14 cellular contexts compared by ENCODE assay signal in the genomic region with DNA sequence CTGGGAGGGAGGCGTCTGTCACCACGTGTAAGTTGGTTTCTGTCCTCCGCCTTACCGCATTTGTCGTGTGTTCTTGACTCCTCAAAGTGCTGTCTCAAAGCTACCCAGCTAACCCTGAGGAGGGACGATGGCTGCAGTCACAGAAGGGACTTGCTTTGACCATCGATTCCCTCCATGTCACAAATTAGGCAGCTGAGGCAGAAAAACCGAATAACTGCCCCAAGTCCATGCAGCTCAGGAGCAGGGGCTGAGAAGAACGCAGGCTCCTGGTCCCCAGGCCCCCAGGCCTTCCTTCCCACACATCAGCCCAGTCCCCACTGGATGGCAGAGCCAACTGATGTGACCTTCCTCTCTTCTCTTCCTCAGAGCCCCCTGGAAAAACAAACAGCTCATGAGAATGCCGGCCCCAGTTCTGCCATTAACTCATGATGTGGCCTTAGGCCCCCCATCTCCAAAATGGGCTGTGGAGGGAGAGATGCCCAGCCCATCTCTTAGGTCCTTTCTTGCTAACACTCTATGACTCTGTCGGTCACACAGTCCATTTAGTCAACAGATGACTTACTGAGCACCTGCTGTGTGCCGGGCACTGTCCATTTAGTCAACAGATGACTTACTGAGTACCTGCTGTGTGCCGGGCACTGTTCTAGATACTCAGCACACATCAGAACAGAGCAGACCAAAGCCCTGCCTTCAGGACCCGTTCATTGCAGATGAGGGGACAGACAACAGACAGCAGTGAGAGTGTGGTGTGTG. TPM values are rescaled to one million over a fixed set of nuclear protein-coding genes. Genes with fewer than 3 reads are reported as not detected.
DNase-seq lines count a peak whose midpoint lies in the region; ATAC-seq lines count a peak whose summit lies in the region.
"Had no signal": no experiment of that assay in that cellular context is flagged by ENCODE, and none has a peak within 500 bp of the region (broad histone marks: within the 10 kb centered on the region; RNA-seq: fewer than 3 reads in every experiment).

No MANE protein-coding gene starts in this region.

- H3K4me3 ChIP-seq in mesenchymal stem cell (ENCODE audit: insufficient read depth in 1 of 2, low read depth in 1 of 2, low read length in 2 of 2): no peak overlapping the region
- H3K4me3 ChIP-seq: ascending aorta, left lung had no signal

- no peaks in the 10 kb centered on the region for H3K9me3 Mint-ChIP-seq in stimulated activated naive CD8-positive, alpha-beta T cell treated with anti-CD3 and anti-CD28 coated beads, Interleukin-15, Interleukin-2, amounts not matched to agents 100 ng/mL and 50 ng/mL, for 24 hours
- no peaks in the 10 kb centered on the region for H3K9me3 Mint-ChIP-seq in activated T-helper 17 cell treated with anti-CD3 and anti-CD28 coated beads, Interleukin-2, amount 50 U/mL, for 72 hours
- H3K9me3 Mint-ChIP-seq: activated CD4-positive, alpha-beta T cell treated with anti-CD3 and anti-CD28 coated beads, Interleukin-2, amount 10 ng/mL, durations not matched to agents 7 days and 5 days had no signal

- no peak overlapping the region for H2BK12ac ChIP-seq in mesenchymal stem cell (ENCODE audit: low read length in 2 of 2)

- H4K8ac ChIP-seq in mesenchymal stem cell (ENCODE audit: low read length): no peak overlapping the region

- no peak overlapping the region for H3K4ac ChIP-seq in mesenchymal stem cell (ENCODE audit: low read depth in 1 of 2, low read length in 2 of 2)

- H3K9ac ChIP-seq in mesenchymal stem cell (ENCODE audit: low read length): no peak overlapping the region

- no peak for ATAC-seq in stimulated activated naive CD8-positive, alpha-beta T cell treated with anti-CD3 and anti-CD28 coated beads, Interleukin-15, Interleukin-2, amounts not matched to agents 100 U/mL and 50 U/mL, for 24 hours
- no peak for ATAC-seq in activated T-helper 17 cell treated with anti-CD3 and anti-CD28 coated beads, Interleukin-2, amount 50 U/mL, for 72 hours (replicated peaks)

- H3K27me3 ChIP-seq in mesenchymal stem cell (ENCODE audit: control insufficient read depth in 1 of 2, insufficient read depth in 1 of 2, low read length in 2 of 2): no peaks in the 10 kb centered on the region
- H3K27me3 ChIP-seq: ascending aorta, left lung had no signal

- H2AK5ac ChIP-seq in mesenchymal stem cell (ENCODE audit: low read length, severe bottlenecking): no peak overlapping the region

- H3K27ac Mint-ChIP-seq in stimulated activated naive CD8-positive, alpha-beta T cell treated with anti-CD3 and anti-CD28 coated beads, Interleukin-15, Interleukin-2, amounts not matched to agents 100 ng/mL and 50 ng/mL, for 24 hours: peak overlapping the region; percentile 0
- H3K27ac Mint-ChIP-seq in activated T-helper 17 cell treated with anti-CD3 and anti-CD28 coated beads, Interleukin-2, amount 50 U/mL, for 72 hours: peak overlapping the region; percentile 3
- H3K27ac Mint-ChIP-seq: activated CD4-positive, alpha-beta T cell treated with anti-CD3 and anti-CD28 coated beads, Interleukin-2, amount 10 ng/mL, durations not matched to agents 7 days and 5 days had no signal

- no peak overlapping the region for H3K4me3 Mint-ChIP-seq in stimulated activated naive CD8-positive, alpha-beta T cell treated with anti-CD3 and anti-CD28 coated beads, Interleukin-15, Interleukin-2, amounts not matched to agents 100 ng/mL and 50 ng/mL, for 24 hours
- no peak overlapping the region for H3K4me3 Mint-ChIP-seq in activated T-helper 17 cell treated with anti-CD3 and anti-CD28 coated beads, Interleukin-2, amount 50 U/mL, for 72 hours
- H3K4me3 Mint-ChIP-seq: activated CD4-positive, alpha-beta T cell treated with anti-CD3 and anti-CD28 coated beads, Interleukin-2, amount 10 ng/mL, durations not matched to agents 7 days and 5 days had no signal

- H3K4me1 Mint-ChIP-seq in stimulated activated naive CD8-positive, alpha-beta T cell treated with anti-CD3 and anti-CD28 coated beads, Interleukin-15, Interleukin-2, amounts not matched to agents 100 ng/mL and 50 ng/mL, for 24 hours (ENCODE audit: low read depth): no peaks in the 10 kb centered on the region
- peaks cover 2% of the 10 kb centered on the region for H3K4me1 Mint-ChIP-seq in activated T-helper 17 cell treated with anti-CD3 and anti-CD28 coated beads, Interleukin-2, amount 50 U/mL, for 72 hours

- H2AFZ ChIP-seq in mesenchymal stem cell (ENCODE audit: low read depth, low read length): no peak overlapping the region

- H3K4me2 ChIP-seq in mesenchymal stem cell (ENCODE audit: low read length, poor library complexity, severe bottlenecking): no peak overlapping the region

- H3K23ac ChIP-seq in mesenchymal stem cell (ENCODE audit: low read length in 2 of 2): peak overlapping the region in 1 of 2 experiments; percentile 90

- no peak overlapping the region for H2BK120ac ChIP-seq in mesenchymal stem cell (ENCODE audit: low read depth, low read length)

- H3K36me3 Mint-ChIP-seq in stimulated activated naive CD8-positive, alpha-beta T cell treated with anti-CD3 and anti-CD28 coated beads, Interleukin-15, Interleukin-2, amounts not matched to agents 100 ng/mL and 50 ng/mL, for 24 hours (ENCODE audit: low read depth): peaks cover 26% of the 10 kb centered on the region
- H3K36me3 Mint-ChIP-seq in activated T-helper 17 cell treated with anti-CD3 and anti-CD28 coated beads, Interleukin-2, amount 50 U/mL, for 72 hours (ENCODE audit: low read depth): peaks cover 34% of the 10 kb centered on the region

- H4K91ac ChIP-seq in mesenchymal stem cell (ENCODE audit: low read length): peak overlapping the region; percentile 18

- H3K27ac ChIP-seq in mesenchymal stem cell (ENCODE audit: low read length, poor library complexity, severe bottlenecking): no peak overlapping the region
- H3K27ac ChIP-seq: ascending aorta, left lung had no signal

- H3K36me3 ChIP-seq in mesenchymal stem cell (ENCODE audit: control insufficient read depth in 1 of 2, insufficient read depth in 2 of 2, low read depth in 1 of 2, low read length in 2 of 2): peaks cover 3 to 82% of the 10 kb centered on the region in 2 experiments

- no peak overlapping the region for H2BK15ac ChIP-seq in mesenchymal stem cell (ENCODE audit: low read depth, poor library complexity, severe bottlenecking)

- no peaks in the 10 kb centered on the region for H3K9me3 ChIP-seq in mesenchymal stem cell (ENCODE audit: control insufficient read depth, low read length)
- H3K9me3 ChIP-seq: ascending aorta, left lung had no signal

- peaks cover 4% of the 10 kb centered on the region for H3K4me1 ChIP-seq in mesenchymal stem cell (ENCODE audit: control insufficient read depth, insufficient read depth, low read depth, low read length)
- H3K4me1 ChIP-seq: ascending aorta had no signal

- H3K27me3 Mint-ChIP-seq in stimulated activated naive CD8-positive, alpha-beta T cell treated with anti-CD3 and anti-CD28 coated beads, Interleukin-15, Interleukin-2, amounts not matched to agents 100 ng/mL and 50 ng/mL, for 24 hours: no peaks in the 10 kb centered on the region
- no peaks in the 10 kb centered on the region for H3K27me3 Mint-ChIP-seq in activated T-helper 17 cell treated with anti-CD3 and anti-CD28 coated beads, Interleukin-2, amount 50 U/mL, for 72 hours
- H3K27me3 Mint-ChIP-seq: activated CD4-positive, alpha-beta T cell treated with anti-CD3 and anti-CD28 coated beads, Interleukin-2, amount 10 ng/mL, durations not matched to agents 7 days and 5 days had no signal

- H3K14ac ChIP-seq in mesenchymal stem cell (ENCODE audit: low read length in 2 of 2): no peak overlapping the region

- 94% methylated on average over 14 of the region's 14 CpGs for WGBS in mesenchymal stem cell

- H3K79me1 ChIP-seq in mesenchymal stem cell (replicated peaks; ENCODE audit: low read length, poor library complexity, severe bottlenecking): peaks cover 5% of the 10 kb centered on the region

- H3K18ac ChIP-seq in mesenchymal stem cell (ENCODE audit: low read depth in 1 of 2, low read length in 2 of 2): no peak overlapping the region

- DNase-seq in stimulated activated naive CD8-positive, alpha-beta T cell treated with anti-CD3 and anti-CD28 coated beads, Interleukin-15, Interleukin-2, amounts not matched to agents 100 U/mL and 50 U/mL, for 24 hours: no peak
- DNase-seq in mesenchymal stem cell: no peak
- DNase-seq in NCI-H1436 treated with DMSO at 0.1 percent for 48 hours (lab: John Stamatoyannopoulos, UW): no peak
- DNase-seq in NCI-H1694 treated with DMSO at 0.1 percent for 48 hours (lab: John Stamatoyannopoulos, UW): no peak
- no peak for DNase-seq in HuH-7 (ENCODE audit: low spot score)
- DNase-seq in NOMO-1 (lab: John Stamatoyannopoulos, UW; ENCODE audit: unreplicated experiment in 2 of 2): no peak
- DNase-seq: activated CD4-positive, alpha-beta T cell treated with anti-CD3 and anti-CD28 coated beads, Interleukin-2, amount 10 ng/mL, durations not matched to agents 7 days and 5 days; DMS79 treated with DMSO at 0.1 percent for 48 hours; glutamatergic neuron; left lung; NCI-H526 treated with DMSO at 0.1 percent for 48 hours had no signal

- no peak overlapping the region for H2BK5ac ChIP-seq in mesenchymal stem cell (ENCODE audit: low read depth, low read length, poor library complexity, severe bottlenecking)

RNA-seq across cellular contexts. Expression of a gene that starts 19.6 kb away (rescaled TPM):
- 10 to 100 TPM; 36.4 to 86.5 TPM for total RNA-seq in activated T-helper 17 cell treated with anti-CD3 and anti-CD28 coated beads, Interleukin-2, amount 50 U/mL, for 72 hours
- polyA plus RNA-seq in mesenchymal stem cell (2013, experiment 1 of 2): 16.7 TPM
- 15.7 TPM for polyA plus RNA-seq in mesenchymal stem cell (2013, experiment 2 of 2)
